Comparison of ENCODE assay signal across 8 cellular contexts in genomic region chr12:113214938-113215400, GRCh38. TPM values are rescaled to one million over a fixed set of nuclear protein-coding genes. Genes with fewer than 3 reads are reported as not detected.
DNase-seq lines count a peak whose midpoint lies in the region; ATAC-seq and TF ChIP-seq lines count a peak whose summit lies in the region.

No MANE protein-coding gene starts in this region.

- TF ChIP-seq CTCF in fibroblast of pulmonary artery (IDR thresholded peaks at IDR 0.05; ENCODE audit: low read length, missing control alignments): no peak

- no peak overlapping the region for H3K4me3 ChIP-seq in fibroblast of pulmonary artery (replicated peaks; ENCODE audit: low read depth, low read length)
- no peak overlapping the region for H3K4me3 ChIP-seq in skeletal muscle cell (ENCODE audit: low read depth, low read length)

- ATAC-seq in HG03196 (IDR thresholded peaks at IDR 0.05; ENCODE audit: unreplicated experiment) (peak; percentile 65), HG02970 (IDR thresholded peaks at IDR 0.05; ENCODE audit: low FRiP score, unreplicated experiment) (no peak)

- peak; percentile 98 for DNase-seq in GM04503 (ENCODE audit: low read depth)
- peak; percentile 59 for DNase-seq in SKM-1 (lab: John Stamatoyannopoulos, UW; ENCODE audit: unreplicated experiment)
- peak; percentile 98 for DNase-seq in fibroblast of pulmonary artery (ENCODE audit: low read depth)
- DNase-seq in skeletal muscle cell (ENCODE audit: low read depth): peak; percentile 97
- no peak for DNase-seq in mesenteric fat pad (ENCODE audit: low spot score)
- no peak for DNase-seq in central memory CD4-positive, alpha-beta T cell

RNA-seq across cellular contexts. Expression of gene TPCN1, which starts 6.3 kb away (rescaled TPM):
- total RNA-seq in mesenteric fat pad: 37.1 TPM

RNA-seq across cellular contexts. Expression of gene RITA1, which starts 29.4 kb away (rescaled TPM):
- 9.9 TPM for total RNA-seq in mesenteric fat pad

RNA-seq across cellular contexts. Expression of gene DDX54, which starts 29.7 kb away (rescaled TPM):
- total RNA-seq in mesenteric fat pad: 46.3 TPM

Comparison
In these comparisons a context has a peak if more than half of its experiments do, and no peak if none do; other contexts are left out.
1. DNase-seq: peak in GM04503 (single experiment), SKM-1 (single experiment), fibroblast of pulmonary artery (single experiment) and skeletal muscle cell (single experiment); none in mesenteric fat pad (single experiment) and central memory CD4-positive, alpha-beta T cell (single experiment).